In the genomic region with DNA sequence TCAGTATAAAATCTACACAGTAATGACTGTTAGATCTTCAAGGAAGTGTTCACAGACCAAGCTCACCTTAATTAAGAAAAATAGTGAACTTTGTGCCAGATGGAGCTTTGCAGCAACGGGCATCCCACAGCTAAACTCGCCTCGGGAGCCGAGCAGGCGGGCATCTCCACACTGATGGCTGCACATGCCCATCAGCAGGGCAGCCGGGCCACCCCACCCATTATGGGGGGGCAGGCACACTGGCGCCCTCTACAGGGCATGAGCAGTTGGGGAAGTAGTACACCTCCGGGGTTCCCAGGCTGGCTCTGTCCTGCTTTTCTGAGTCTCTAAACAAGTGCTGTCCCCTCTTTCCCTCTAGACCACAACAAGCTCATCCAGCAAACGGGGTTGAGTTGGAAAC, we compare ENCODE assay signal across 8 cellular contexts. TPM values are rescaled to one million over a fixed set of nuclear protein-coding genes. Genes with fewer than 3 reads are reported as not detected.
DNase-seq lines count a peak whose midpoint lies in the region; ATAC-seq, FAIRE-seq and TF ChIP-seq lines count a peak whose summit lies in the region.

No MANE protein-coding gene starts in this region.

- BruUV-seq in GM12878 (replicated peaks; lab: Mats Ljungman, UMichigan) = no TSS peak

- H2AFZ ChIP-seq in GM12878 (ENCODE audit: control insufficient read depth, low read depth, low read length) = no peak overlapping the region

- TF ChIP-seq CTCF in LNCAP (IDR thresholded peaks at IDR 0.05) (peak; percentile 77), GM12878 (IDR thresholded peaks at IDR 0.05 in 2 of 3, conservative IDR thresholded peaks at IDR 0.05 in 1 of 3; ENCODE audit: control insufficient read depth in 2 of 3, extremely low read depth in 1 of 3, insufficient read depth in 1 of 3, low read depth in 3 of 3, low read length in 3 of 3) (peak; percentile 31 to 49 (median 42); a peak in 5 of 6 replicates), nephron progenitor cell (IDR thresholded peaks at IDR 0.05) (peak; percentile 48), sigmoid colon (IDR thresholded peaks at IDR 0.05) (peak in 1 of 4 experiments; percentile 21)

- no peak overlapping the region for H3K4me2 ChIP-seq in GM12878 (ENCODE audit: control insufficient read depth, insufficient read depth)

- no peak for TF ChIP-seq POLR2A in GM12878 (IDR thresholded peaks at IDR 0.05; ENCODE audit: low read depth, low read length)
- TF ChIP-seq POLR2A in sigmoid colon (IDR thresholded peaks at IDR 0.05) = no peak

- intact Hi-C loops in GM12878 (cut with micrococcal nuclease; ENCODE audit: unreplicated experiment) (no loop called here), sigmoid colon (cut with DNase I) (loop anchor here (1.0 kb wide), 1 partner anchor 459 kb away; no protein-coding TSS in a partner anchor)

- H4K20me1 ChIP-seq in GM12878 (ENCODE audit: control insufficient read depth, insufficient read depth) = no peaks in the 10 kb centered on the region

- H3K27me3 Mint-ChIP-seq in nephron progenitor cell (ENCODE audit: low read depth, poor library complexity) = no peaks in the 10 kb centered on the region

- H3K4me1 ChIP-seq in GM12878 (ENCODE audit: control insufficient read depth, insufficient read depth, low read length) = no peaks in the 10 kb centered on the region
- H3K4me1 ChIP-seq in sigmoid colon = no peaks in the 10 kb centered on the region

- in situ Hi-C loops in GM12878 (cut with MboI) = loop anchor here (5.0 to 25.0 kb wide), 3 partner anchors 240 to 712 kb away; partner anchors contain the start of gene NANS

- DNase-seq in EH (ENCODE audit: low read depth) (peak; percentile 29), GM12878 (ENCODE audit: low read depth, low spot score) (no peak), nephron progenitor cell (peak; percentile 23), occipital lobe (lab: John Stamatoyannopoulos, UW) (no peak), sigmoid colon (no peak)

- no peak for FAIRE-seq in GM12878 (lab: Jason Lieb, UNC)

- H3K4me3 ChIP-seq in GM12878 (no peak overlapping the region), sigmoid colon (no peak overlapping the region)

- H3K9ac ChIP-seq in GM12878 (ENCODE audit: control insufficient read depth, insufficient read depth, low read length) = no peak overlapping the region

- H3K27ac Mint-ChIP-seq in nephron progenitor cell = no peak overlapping the region

- 56% methylated on average over 9 of the region's 9 CpGs for WGBS in GM12878 (ENCODE audit: insufficient coverage, insufficient replicate concordance, low lambda C conversion rate, missing lambda C conversion rate)
- 88 to 89% methylated on average over 9 of the region's 9 CpGs for WGBS in sigmoid colon, 2 donors

- POLR2A ChIA-PET in GM12878 (lab: Charles Lee) = no interaction called here

- ATAC-seq in GM12878 (peak; percentile 48; the same call in 1 of the 3 replicates), HG02938 (IDR thresholded peaks at IDR 0.05; ENCODE audit: unreplicated experiment) (no peak), HG02973 (IDR thresholded peaks at IDR 0.05; ENCODE audit: unreplicated experiment) (no peak)

- CTCF ChIA-PET in GM12878 (lab: Yijun Ruan, JAX) = interaction anchor here (0.7 to 5.4 kb wide), 26 partner anchors 9 to 852 kb away, joined by 3 to 97 read pairs (median 4); partner anchors contain the start of gene TRMO

- peaks cover 55% of the 10 kb centered on the region for H3K36me3 Mint-ChIP-seq in nephron progenitor cell (ENCODE audit: low read depth)

- H3K9me3 ChIP-seq in GM12878 (replicated peaks; ENCODE audit: control insufficient read depth, insufficient read depth, low read length) = no peaks in the 10 kb centered on the region
- no peaks in the 10 kb centered on the region for H3K9me3 ChIP-seq in sigmoid colon

- TF ChIP-seq EP300 in GM12878 (IDR thresholded peaks at IDR 0.05; ENCODE audit: borderline replicate concordance in 1 of 2, control insufficient read depth in 1 of 2, low read depth in 2 of 2, low read length in 2 of 2) = no peak
- no peak for TF ChIP-seq EP300 in sigmoid colon (IDR thresholded peaks at IDR 0.05)

- peaks cover 6% of the 10 kb centered on the region for H3K4me1 Mint-ChIP-seq in nephron progenitor cell

- H3K9me3 Mint-ChIP-seq in nephron progenitor cell = no peaks in the 10 kb centered on the region

- H3K27ac ChIP-seq in GM12878 (ENCODE audit: control insufficient read depth, insufficient read depth) (no peak overlapping the region), sigmoid colon (no peak overlapping the region)

- SMC1A ChIA-PET in GM12878 (lab: Charles Lee; ENCODE audit: uncharacterized antibody, unreplicated experiment) = interaction anchor here (0.6 to 3.1 kb wide), 6 partner anchors 9 to 459 kb away, joined by 3 to 13 read pairs (median 6); no protein-coding TSS in a partner anchor

- no peaks in the 10 kb centered on the region for H3K79me2 ChIP-seq in GM12878 (ENCODE audit: control insufficient read depth, insufficient read depth, low read length)

- RAD21 ChIA-PET in GM12878 (lab: Charles Lee; ENCODE audit: unreplicated experiment) = interaction anchor here (1.4 to 4.4 kb wide), 4 partner anchors 9 to 459 kb away, joined by 3 to 24 read pairs (median 13); no protein-coding TSS in a partner anchor

- no peak for TF ChIP-seq RAD21 in GM12878 (IDR thresholded peaks at IDR 0.05; ENCODE audit: insufficient read depth, low read depth, low read length)

- H3K36me3 ChIP-seq in GM12878 (ENCODE audit: control insufficient read depth in 2 of 2, insufficient read depth in 2 of 2, low read length in 1 of 2) (no peaks in the 10 kb centered on the region), sigmoid colon (peaks cover 24 to 73% (median 42%) of the 10 kb centered on the region in 4 donors)

- H3K4me3 Mint-ChIP-seq in nephron progenitor cell = no peak overlapping the region

- H3K27me3 ChIP-seq in GM12878 (replicated peaks in 1 of 2; ENCODE audit: control insufficient read depth in 2 of 2, insufficient read depth in 2 of 2, low read length in 1 of 2) (no peaks in the 10 kb centered on the region), sigmoid colon (no peaks in the 10 kb centered on the region)

TF ChIP-seq in GM12878, 131 proteins besides CTCF, POLR2A, EP300 and RAD21 (continues in another document):
- TF ChIP-seq SMC3 (IDR thresholded peaks at IDR 0.05; ENCODE audit: borderline replicate concordance, low read length) = peak; percentile 11; the same call in 1 of the 2 replicates
- TF ChIP-seq, protein P1, sequence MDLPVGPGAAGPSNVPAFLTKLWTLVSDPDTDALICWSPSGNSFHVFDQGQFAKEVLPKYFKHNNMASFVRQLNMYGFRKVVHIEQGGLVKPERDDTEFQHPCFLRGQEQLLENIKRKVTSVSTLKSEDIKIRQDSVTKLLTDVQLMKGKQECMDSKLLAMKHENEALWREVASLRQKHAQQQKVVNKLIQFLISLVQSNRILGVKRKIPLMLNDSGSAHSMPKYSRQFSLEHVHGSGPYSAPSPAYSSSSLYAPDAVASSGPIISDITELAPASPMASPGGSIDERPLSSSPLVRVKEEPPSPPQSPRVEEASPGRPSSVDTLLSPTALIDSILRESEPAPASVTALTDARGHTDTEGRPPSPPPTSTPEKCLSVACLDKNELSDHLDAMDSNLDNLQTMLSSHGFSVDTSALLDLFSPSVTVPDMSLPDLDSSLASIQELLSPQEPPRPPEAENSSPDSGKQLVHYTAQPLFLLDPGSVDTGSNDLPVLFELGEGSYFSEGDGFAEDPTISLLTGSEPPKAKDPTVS (IDR thresholded peaks at IDR 0.05; ENCODE audit: low read depth, low read length) = no peak
- no peak for TF ChIP-seq HCFC1 (IDR thresholded peaks at IDR 0.05; ENCODE audit: low read length)
- TF ChIP-seq BHLHE40 (IDR thresholded peaks at IDR 0.05; ENCODE audit: borderline replicate concordance in 1 of 2, low read depth in 2 of 2, low read length in 1 of 2) = no peak
- no peak for TF ChIP-seq PML (IDR thresholded peaks at IDR 0.05; ENCODE audit: low read length)

RNA-seq across cellular contexts. Expression of gene ANKS6, which starts 21.6 kb away (rescaled TPM):
- 6.1 and 9.1 TPM in 2 replicates for total RNA-seq in GM12878 (2013; cell fraction: nucleolus; rRNA removed)
- total RNA-seq in GM12878 (2014; rRNA removed) (7.2 and 8.9 TPM in 2 replicates), GM12878 (2014; rRNA removed; fragmentation: Illumina TruSeq; extraction: Trizol) (6.4 and 8.0 TPM in 2 replicates), GM12878 (2021) (16.2 and 16.3 TPM in 2 replicates), occipital lobe (3.9 TPM), sigmoid colon (10 to 100 TPM; 10.2 to 22.8 (median 16.4) TPM)
- polyA plus RNA-seq in GM12878 (2011; ENCODE audit: low read depth) = 1.6 TPM
- polyA plus RNA-seq in GM12878 (2011; rRNA removed) (3.4 and 5.1 TPM in 2 replicates), GM12878 (2014; fragmentation: Illumina TruSeq; extraction: Trizol) (6.6 and 7.0 TPM in 2 replicates), GM12878 (2014; fragmentation: Nextera tagmentation; extraction: Ambion mirVana) (1 to 10 TPM; 2.3 to 3.0 TPM), GM12878 (2014; rRNA removed) (11.0 and 11.1 TPM in 2 replicates), GM12878 (2016; fragmentation: Nextera tagmentation; extraction: Ambion mirVana) (1 to 10 TPM; 2.0 to 5.2 TPM), sigmoid colon (10 to 100 TPM in 1 of 3 donors, 1 to 10 TPM in 2; 5.4 to 14.4 (median 6.0) TPM)
- 5.9 and 8.9 TPM in 2 replicates for polyA plus RNA-seq in GM12878 (2011; cell fraction: cytosol; rRNA removed)
- polyA plus RNA-seq in GM12878 (2011; cell fraction: nucleus; rRNA removed) = 10.6 and 14.9 TPM in 2 replicates
- 3.5 TPM in 2 replicates for polyA plus RNA-seq in GM12878 (2012)
- polyA minus RNA-seq in GM12878 (2011; rRNA and poly(A)+ RNA removed) = 1.9 and 5.0 TPM in 2 replicates
- polyA minus RNA-seq in GM12878 (2011; cell fraction: cytosol; rRNA and poly(A)+ RNA removed) = 2.4 and 2.9 TPM in 2 replicates
- polyA minus RNA-seq in GM12878 (2011; cell fraction: nucleus; rRNA and poly(A)+ RNA removed) = 2.9 and 4.8 TPM in 2 replicates

RNA-seq across cellular contexts. Expression of gene GALNT12, which starts 32.7 kb away (rescaled TPM):
- 8.1 and 10.0 TPM in 2 replicates for total RNA-seq in GM12878 (2013; cell fraction: nucleolus; rRNA removed)
- total RNA-seq in GM12878 (2014; rRNA removed) = 5.0 and 5.3 TPM in 2 replicates
- total RNA-seq in GM12878 (2014; rRNA removed; fragmentation: Illumina TruSeq; extraction: Trizol) = 3.5 and 3.8 TPM in 2 replicates
- 4.0 and 4.4 TPM in 2 replicates for total RNA-seq in GM12878 (2021)
- polyA plus RNA-seq in GM12878 (2011; ENCODE audit: low read depth) = 1.3 TPM
- 2.3 and 3.1 TPM in 2 replicates for polyA plus RNA-seq in GM12878 (2011; rRNA removed)
- 1.0 and 1.1 TPM in 2 replicates for polyA plus RNA-seq in GM12878 (2011; cell fraction: cytosol; rRNA removed)
- polyA plus RNA-seq in GM12878 (2011; cell fraction: nucleus; rRNA removed) = 3.0 and 4.4 TPM in 2 replicates
- 1.4 and 2.1 TPM in 2 replicates for polyA plus RNA-seq in GM12878 (2012)
- 4.3 and 5.8 TPM in 2 replicates for polyA plus RNA-seq in GM12878 (2014; fragmentation: Illumina TruSeq; extraction: Trizol)
- 1 to 10 TPM; 1.6 to 2.6 TPM for polyA plus RNA-seq in GM12878 (2014; fragmentation: Nextera tagmentation; extraction: Ambion mirVana)
- 4.6 and 5.0 TPM in 2 replicates for polyA plus RNA-seq in GM12878 (2014; rRNA removed)
- polyA plus RNA-seq in GM12878 (2016; fragmentation: Nextera tagmentation; extraction: Ambion mirVana) = under 1 TPM; 0.13 to 0.56 TPM
- polyA minus RNA-seq in GM12878 (2011; rRNA and poly(A)+ RNA removed) = 0.62 and 1.0 TPM in 2 replicates
- 1.7 TPM in 1 of 2 replicates, not detected in the other for polyA minus RNA-seq in GM12878 (2011; cell fraction: cytosol; rRNA and poly(A)+ RNA removed)
- 0.36 and 0.67 TPM in 2 replicates for polyA minus RNA-seq in GM12878 (2011; cell fraction: nucleus; rRNA and poly(A)+ RNA removed)
- total RNA-seq in occipital lobe = 1.2 TPM
- total RNA-seq in sigmoid colon = 10 to 100 TPM; 11.5 to 18.9 (median 15.7) TPM
- 10 to 100 TPM; 23.6 to 34.2 (median 30.5) TPM for polyA plus RNA-seq in sigmoid colon

Comparison
In these comparisons a context has a peak if more than half of its experiments do, and no peak if none do; other contexts are left out.
1. DNase-seq: peak in EH (single experiment) and nephron progenitor cell (single experiment); none in GM12878 (single experiment), occipital lobe (single experiment) and sigmoid colon (single experiment).